In genomic region chr1:209382701-209383100, GRCh38 we compare ENCODE assay signal across 23 cellular contexts.
DNase-seq lines count a peak whose midpoint lies in the region; ATAC-seq and TF ChIP-seq lines count a peak whose summit lies in the region.
"Had no signal": no experiment of that assay in that cellular context is flagged by ENCODE, and none has a peak within 500 bp of the region (broad histone marks: within the 10 kb centered on the region; RNA-seq: fewer than 3 reads in every experiment).

No MANE protein-coding gene starts in this region.

- H3K9ac ChIP-seq in H9 (ENCODE audit: extremely low read depth, insufficient read length, low read length), result no peak overlapping the region
- H3K9ac ChIP-seq: KMS-11 had no signal

- no peak overlapping the region for H2BK12ac ChIP-seq in H9 (ENCODE audit: insufficient read length, low read depth, low read length)

- H3K56ac ChIP-seq in H9 (ENCODE audit: insufficient read length, low read depth, low read length), result no peak overlapping the region

- no peak overlapping the region for H3K4me2 ChIP-seq in H9 (ENCODE audit: insufficient read depth, insufficient read length, low read length)
- H3K4me2 ChIP-seq: KMS-11 had no signal

- no peak overlapping the region for H3K14ac ChIP-seq in H9 (ENCODE audit: insufficient read depth, low read length)

- H2AFZ ChIP-seq in H9 (ENCODE audit: low read length), result no peak overlapping the region

- H3K23me2 ChIP-seq in H9 (ENCODE audit: insufficient read length, low read depth, low read length, poor library complexity, severe bottlenecking), result no peaks in the 10 kb centered on the region

- no peak overlapping the region for H2BK20ac ChIP-seq in H9 (ENCODE audit: low read depth, low read length, poor library complexity, severe bottlenecking)

- intact Hi-C loops in left ventricle myocardium inferior (cut with micrococcal nuclease), result no loop called here

- H3K27me3 Mint-ChIP-seq in H9 (ENCODE audit: low read depth) (no peaks in the 10 kb centered on the region), progenitor cell of endocrine pancreas (peaks cover 4% of the 10 kb centered on the region), T-helper 17 cell (peaks cover 21% of the 10 kb centered on the region)
- H3K27me3 Mint-ChIP-seq: activated B cell treated with CpG ODN at 0.5 μM for 24 hours; stimulated activated naive CD8-positive, alpha-beta T cell treated with anti-CD3 and anti-CD28 coated beads, Interleukin-15, amount 100 ng/mL, for 72 hours had no signal

- no peak overlapping the region for H2AK5ac ChIP-seq in H9 (ENCODE audit: insufficient read length, low read length)

- H4K20me1 ChIP-seq in H9 (ENCODE audit: control insufficient read depth, insufficient read depth, insufficient read length), result no peaks in the 10 kb centered on the region

- no peaks in the 10 kb centered on the region for H3K9me3 Mint-ChIP-seq in H9
- no peaks in the 10 kb centered on the region for H3K9me3 Mint-ChIP-seq in progenitor cell of endocrine pancreas (ENCODE audit: low read depth)
- H3K9me3 Mint-ChIP-seq: activated B cell treated with CpG ODN at 0.5 μM for 24 hours; activated CD4-positive, alpha-beta memory T cell treated with anti-CD3 and anti-CD28 coated beads, Interleukin-2, amount 10 ng/mL, durations not matched to agents 7 days and 5 days; activated naive CD8-positive, alpha-beta T cell treated with anti-CD3 and anti-CD28 coated beads for 36 hours; activated T-helper 2 cell treated with anti-CD3 and anti-CD28 coated beads, Interferon-gamma antibody, Interleukin-2, Interleukin-4, amounts not matched to agents 10 μg/mL and 5 μg/mL and 100 μg/mL, durations not matched to agents 14 hours and 24 hours and 36 hours; stimulated activated naive CD8-positive, alpha-beta T cell treated with anti-CD3 and anti-CD28 coated beads, Interleukin-15, amount 100 ng/mL, for 72 hours had no signal

- H4K91ac ChIP-seq in H9 (ENCODE audit: insufficient read length, low read depth, low read length), result no peak overlapping the region

- H3K18ac ChIP-seq in H9 (ENCODE audit: insufficient read length, low read depth, low read length), result no peak overlapping the region

- H3K27ac ChIP-seq in H9 (ENCODE audit: insufficient read length, low read depth, low read length) (no peak overlapping the region), RWPE2 (ENCODE audit: poor library complexity, severe bottlenecking) (peak overlapping the region; percentile 97), epithelial cell of prostate (peak overlapping the region; percentile 98), left ventricle myocardium inferior (replicated peaks) (no peak overlapping the region)
- H3K27ac ChIP-seq: KMS-11, tibial nerve had no signal

- no peak overlapping the region for H4K8ac ChIP-seq in H9 (replicated peaks; ENCODE audit: insufficient read length, low read depth, low read length)

- H3K4me3 ChIP-seq in RWPE2 (ENCODE audit: severe bottlenecking) (no peak overlapping the region), left ventricle myocardium inferior (no peak overlapping the region)
- H3K4me3 ChIP-seq: tibial nerve had no signal

- H3K36me3 Mint-ChIP-seq in H9 (ENCODE audit: insufficient read depth in 1 of 3, low read depth in 3 of 3) (no peaks in the 10 kb centered on the region; a peak in 1 of 7 replicates), progenitor cell of endocrine pancreas (ENCODE audit: insufficient read depth) (no peaks in the 10 kb centered on the region), T-helper 17 cell (ENCODE audit: low read depth) (no peaks in the 10 kb centered on the region)
- H3K36me3 Mint-ChIP-seq: activated naive CD8-positive, alpha-beta T cell treated with anti-CD3 and anti-CD28 coated beads for 36 hours; CD4-positive, CD25-positive, alpha-beta regulatory T cell; immature natural killer cell had no signal

- H2BK15ac ChIP-seq in H9 (ENCODE audit: low read depth, low read length), result no peak overlapping the region

- H3K4me3 Mint-ChIP-seq in H9 (no peak overlapping the region), progenitor cell of endocrine pancreas (ENCODE audit: low read depth) (no peak overlapping the region), T-helper 17 cell (no peak overlapping the region)
- H3K4me3 Mint-ChIP-seq: activated B cell treated with CpG ODN at 0.5 μM for 24 hours; activated CD4-positive, alpha-beta memory T cell treated with anti-CD3 and anti-CD28 coated beads, Interleukin-2, amount 10 ng/mL, durations not matched to agents 7 days and 5 days; activated naive CD8-positive, alpha-beta T cell treated with anti-CD3 and anti-CD28 coated beads for 36 hours; CD4-positive, CD25-positive, alpha-beta regulatory T cell; immature natural killer cell; stimulated activated naive CD8-positive, alpha-beta T cell treated with anti-CD3 and anti-CD28 coated beads, Interleukin-15, amount 100 ng/mL, for 72 hours had no signal

- H3T11ph ChIP-seq in H9 (ENCODE audit: low read length), result no peak overlapping the region

- H3K27ac Mint-ChIP-seq in H9 (0 out of 7 replicates have a peak overlapping the region, but pooled peaks of 1 of the 3 experiments have one; percentile 29), progenitor cell of endocrine pancreas (peak overlapping the region; percentile 68), T-helper 17 cell (no peak overlapping the region)
- H3K27ac Mint-ChIP-seq: activated B cell treated with CpG ODN at 0.5 μM for 24 hours; activated CD4-positive, alpha-beta memory T cell treated with anti-CD3 and anti-CD28 coated beads, Interleukin-2, amount 10 ng/mL, durations not matched to agents 7 days and 5 days; activated naive CD8-positive, alpha-beta T cell treated with anti-CD3 and anti-CD28 coated beads for 36 hours; activated T-helper 2 cell treated with anti-CD3 and anti-CD28 coated beads, Interferon-gamma antibody, Interleukin-2, Interleukin-4, amounts not matched to agents 10 μg/mL and 5 μg/mL and 100 μg/mL, durations not matched to agents 14 hours and 24 hours and 36 hours; CD4-positive, CD25-positive, alpha-beta regulatory T cell; immature natural killer cell; stimulated activated naive CD8-positive, alpha-beta T cell treated with anti-CD3 and anti-CD28 coated beads, Interleukin-15, amount 100 ng/mL, for 72 hours had no signal

- peaks cover 47 to 72% of the 10 kb centered on the region in 2 experiments for H3K4me1 Mint-ChIP-seq in H9
- peaks cover 24% of the 10 kb centered on the region for H3K4me1 Mint-ChIP-seq in progenitor cell of endocrine pancreas (ENCODE audit: low read depth)
- H3K4me1 Mint-ChIP-seq in T-helper 17 cell, result no peaks in the 10 kb centered on the region
- H3K4me1 Mint-ChIP-seq: activated B cell treated with CpG ODN at 0.5 μM for 24 hours; activated CD4-positive, alpha-beta memory T cell treated with anti-CD3 and anti-CD28 coated beads, Interleukin-2, amount 10 ng/mL, durations not matched to agents 7 days and 5 days; activated naive CD8-positive, alpha-beta T cell treated with anti-CD3 and anti-CD28 coated beads for 36 hours; CD4-positive, CD25-positive, alpha-beta regulatory T cell; stimulated activated naive CD8-positive, alpha-beta T cell treated with anti-CD3 and anti-CD28 coated beads, Interleukin-15, amount 100 ng/mL, for 72 hours had no signal

- no peak overlapping the region for H4K5ac ChIP-seq in H9 (ENCODE audit: insufficient read length, low read depth, low read length)

- no CpG with 5 or more reads among the region's 1 CpG for WGBS in H9 (ENCODE audit: extremely low coverage, insufficient read length, low lambda C conversion rate)

- H3K9me3 ChIP-seq in H9 (ENCODE audit: control insufficient read depth, low read depth, low read length) (no peaks in the 10 kb centered on the region), RWPE2 (ENCODE audit: severe bottlenecking) (no peaks in the 10 kb centered on the region), T-helper 17 cell (ENCODE audit: control insufficient read depth, low read length, poor library complexity, severe bottlenecking) (no peaks in the 10 kb centered on the region), left ventricle myocardium inferior (replicated peaks) (no peaks in the 10 kb centered on the region)
- H3K9me3 ChIP-seq: tibial nerve had no signal

- no peaks in the 10 kb centered on the region for H3K36me3 ChIP-seq in RWPE2 (ENCODE audit: low read depth)
- no peaks in the 10 kb centered on the region for H3K36me3 ChIP-seq in left ventricle myocardium inferior
- H3K36me3 ChIP-seq: tibial nerve had no signal

- peak overlapping the region; percentile 30 for H2BK120ac ChIP-seq in H9 (ENCODE audit: low read depth, low read length, poor library complexity, severe bottlenecking)

- no peak overlapping the region for H2BK5ac ChIP-seq in H9 (ENCODE audit: insufficient read length, low read length)

- no peaks in the 10 kb centered on the region for H3K79me1 ChIP-seq in H9 (ENCODE audit: insufficient read depth, low read depth, low read length, poor library complexity, severe bottlenecking)

- DNase-seq in H9 (no peak), RWPE2 (ENCODE audit: low spot score) (no peak), epithelial cell of prostate (ENCODE audit: low read depth, low spot score) (no peak), progenitor cell of endocrine pancreas (ENCODE audit: low spot score, unreplicated experiment) (no peak), T-helper 17 cell (no peak), left ventricle myocardium inferior (no peak)
- DNase-seq in activated naive CD4-positive, alpha-beta T cell treated with Interleukin-2 at 50 U/mL for 16 hours, result no peak
- DNase-seq: activated B cell treated with CpG ODN at 0.5 μM for 24 hours; activated CD4-positive, alpha-beta memory T cell treated with anti-CD3 and anti-CD28 coated beads, Interleukin-2, amount 10 ng/mL, durations not matched to agents 7 days and 5 days; activated naive CD8-positive, alpha-beta T cell treated with anti-CD3 and anti-CD28 coated beads for 36 hours; CD4-positive, CD25-positive, alpha-beta regulatory T cell; hippocampal formation; immature natural killer cell; left ventricle myocardium superior; NCI-H1694; NCI-H526 treated with DMSO at 0.1 percent for 48 hours; posterior cingulate gyrus; stimulated activated naive CD8-positive, alpha-beta T cell treated with anti-CD3 and anti-CD28 coated beads, Interleukin-15, amount 100 ng/mL, for 72 hours; T-helper 9 cell had no signal

- no peaks in the 10 kb centered on the region for H3K27me3 ChIP-seq in H9 (ENCODE audit: insufficient read depth, low read length)
- no peaks in the 10 kb centered on the region for H3K27me3 ChIP-seq in RWPE2 (ENCODE audit: insufficient read depth, poor library complexity, severe bottlenecking)
- H3K27me3 ChIP-seq in left ventricle myocardium inferior (ENCODE audit: low read depth), result peaks cover 16% of the 10 kb centered on the region
- H3K27me3 ChIP-seq: tibial nerve had no signal

- H3K4me1 ChIP-seq in H9 (ENCODE audit: insufficient read depth, low read length) (peaks cover 22% of the 10 kb centered on the region; the same call in 1 of the 2 replicates), RWPE2 (ENCODE audit: insufficient read depth, poor library complexity, severe bottlenecking) (peaks cover 53% of the 10 kb centered on the region), left ventricle myocardium inferior (no peaks in the 10 kb centered on the region)

- H3K23ac ChIP-seq in H9 (ENCODE audit: insufficient read length, low read depth, low read length), result no peak overlapping the region

- ATAC-seq in RWPE2 (ENCODE audit: low read depth) (no peak), T-helper 17 cell (no peak)
- ATAC-seq: left ventricle myocardium superior; sciatic nerve; stimulated activated naive CD8-positive, alpha-beta T cell treated with anti-CD3 and anti-CD28 coated beads, Interleukin-15, amount 100 ng/mL, for 72 hours had no signal

- TF ChIP-seq CTCF in H9 (conservative IDR thresholded peaks at IDR 0.05) (no peak), RWPE2 (IDR thresholded peaks at IDR 0.05; ENCODE audit: poor library complexity, severe bottlenecking) (no peak), progenitor cell of endocrine pancreas (IDR thresholded peaks at IDR 0.05; ENCODE audit: unreplicated experiment) (no peak), left ventricle myocardium inferior (IDR thresholded peaks at IDR 0.05; ENCODE audit: borderline replicate concordance) (no peak)

- no peak overlapping the region for H3K4ac ChIP-seq in H9 (ENCODE audit: low read depth, low read length)

- no peaks in the 10 kb centered on the region for H3K79me2 ChIP-seq in H9 (ENCODE audit: insufficient read depth, low read length)

Comparison
In these comparisons a context has a peak if more than half of its experiments do, and no peak if none do; other contexts are left out.
1. H3K27ac ChIP-seq: peak in RWPE2 (single experiment) and epithelial cell of prostate (single experiment); none in H9 (single experiment) and left ventricle myocardium inferior (single experiment).